33 cellular contexts compared by ENCODE assay signal in genomic region chr2:170423919-170424318, GRCh38.
"Had no signal": no experiment of that assay in that cellular context is flagged by ENCODE, and none has a peak within 500 bp of the region (broad histone marks: within the 10 kb centered on the region; RNA-seq: fewer than 3 reads in every experiment).

No MANE protein-coding gene starts in this region.

- H3K9me3 ChIP-seq: adrenal gland, body of pancreas, breast epithelium had no signal

- DNase-seq: activated B cell treated with CpG ODN at 0.5 μM for 24 hours; activated CD4-positive, alpha-beta memory T cell treated with anti-CD3 and anti-CD28 coated beads for 36 hours; activated CD4-positive, alpha-beta T cell treated with anti-CD3 and anti-CD28 coated beads for 4 hours; activated CD4-positive, alpha-beta T cell treated with anti-CD3 and anti-CD28 coated beads, Interleukin-2, amount 10 ng/mL, durations not matched to agents 24 days and 14 days; activated CD4-positive, alpha-beta T cell treated with anti-CD3 and anti-CD28 coated beads, Interleukin-2, amount 50 U/mL, for 1 hour; activated CD4-positive, alpha-beta T cell treated with anti-CD3 and anti-CD28 coated beads, Interleukin-2, amount 50 U/mL, for 4 hours; activated CD4-positive, CD25-positive, alpha-beta regulatory T cell treated with anti-CD3 and anti-CD28 coated beads, Interleukin-2, amount 50 U/mL, for 72 hours; activated CD8-positive, alpha-beta memory T cell treated with anti-CD3 and anti-CD28 coated beads, Interleukin-2, amount 50 U/mL, for 4 hours; activated CD8-positive, alpha-beta T cell treated with anti-CD3 and anti-CD28 coated beads for 36 hours; activated effector memory CD4-positive, alpha-beta T cell treated with anti-CD3 and anti-CD28 coated beads, Interleukin-2, amount 50 U/mL, for 16 hours; activated gamma-delta T cell treated with Interleukin-2 at 50 U/mL for 16 hours; activated naive CD4-positive, alpha-beta T cell; activated naive CD4-positive, alpha-beta T cell treated with anti-CD3 and anti-CD28 coated beads for 36 hours; activated naive CD4-positive, alpha-beta T cell treated with anti-CD3 and anti-CD28 coated beads, Interleukin-2, amount 50 U/mL, for 16 hours; activated naive CD8-positive, alpha-beta T cell treated with anti-CD3 and anti-CD28 coated beads for 36 hours; activated T-cell treated with anti-CD3 and anti-CD28 coated beads for 4 hours; activated T-cell treated with anti-CD3 and anti-CD28 coated beads, Interleukin-2, amount 50 U/mL, for 1 hour; activated T-cell treated with anti-CD3 and anti-CD28 coated beads, Interleukin-2, amount 50 U/mL, for 4 hours; activated T-cell treated with anti-CD3 and anti-CD28 coated beads, Interleukin-2, amount 50 U/mL, for 72 hours; adrenal gland; amniotic stem cell; aorta; body of pancreas; brain microvascular endothelial cell; central memory CD4-positive, alpha-beta T cell; T-cell; T-helper 17 cell had no signal

- H3K36me3 ChIP-seq: adrenal gland, brain microvascular endothelial cell, breast epithelium had no signal

- H3K27me3 ChIP-seq: body of pancreas, brain microvascular endothelial cell, breast epithelium had no signal

- H3K4me1 ChIP-seq: adrenal gland, body of pancreas, breast epithelium had no signal

- H3K27ac ChIP-seq: adrenal gland, body of pancreas, brain microvascular endothelial cell, breast epithelium, VCaP had no signal

- FAIRE-seq: astrocyte, TTC549 had no signal

- H3K4me3 ChIP-seq: adrenal gland, body of pancreas, breast epithelium had no signal

- ATAC-seq: activated CD8-positive, alpha-beta T cell treated with anti-CD3 and anti-CD28 coated beads for 36 hours; activated naive CD4-positive, alpha-beta T cell treated with anti-CD3 and anti-CD28 coated beads, Interleukin-2, amount 50 U/mL, for 72 hours; activated T-cell treated with anti-CD3 and anti-CD28 coated beads, Interleukin-2, amount 50 U/mL, for 4 hours; activated T-cell treated with anti-CD3 and anti-CD28 coated beads, Interleukin-2, amount 50 U/mL, for 72 hours; activated T-helper 17 cell treated with anti-CD3 and anti-CD28 coated beads, Interleukin-2, amount 50 U/mL, for 72 hours; body of pancreas; T-cell; T-helper 17 cell had no signal
